ENCODE assay signal across 10 cellular contexts in genomic region chr2:225355788-225356187, GRCh38.
"Had no signal": no experiment of that assay in that cellular context is flagged by ENCODE, and none has a peak within 500 bp of the region (broad histone marks: within the 10 kb centered on the region; RNA-seq: fewer than 3 reads in every experiment).

No MANE protein-coding gene starts in this region.

- ATAC-seq: esophagus mucosa had no signal

- DNase-seq: activated CD4-positive, alpha-beta T cell treated with anti-CD3 and anti-CD28 coated beads, Interleukin-2, amount 50 U/mL, for 1 hour; activated CD8-positive, alpha-beta memory T cell treated with anti-CD3 and anti-CD28 coated beads for 24 hours; activated gamma-delta T cell treated with Interleukin-2 at 50 U/mL for 16 hours; amniotic stem cell; immature natural killer cell; occipital lobe; stimulated activated CD4-positive, alpha-beta T cell treated with anti-CD3 and anti-CD28 coated beads, Interleukin-4, amount 100 ng/mL, for 24 hours; stimulated activated naive CD4-positive, alpha-beta T cell; tibial artery had no signal
